12 cellular contexts compared by ENCODE assay signal in genomic region chr7:19677201-19677600, GRCh38.
DNase-seq lines count a peak whose midpoint lies in the region; ATAC-seq and TF ChIP-seq lines count a peak whose summit lies in the region.
"Had no signal": no experiment of that assay in that cellular context is flagged by ENCODE, and none has a peak within 500 bp of the region (broad histone marks: within the 10 kb centered on the region; RNA-seq: fewer than 3 reads in every experiment).

No MANE protein-coding gene starts in this region.

- ATAC-seq in GM18505 (IDR thresholded peaks at IDR 0.05; ENCODE audit: unreplicated experiment), result peak; percentile 79
- peak; percentile 88 for ATAC-seq in HG02610 (IDR thresholded peaks at IDR 0.05; ENCODE audit: unreplicated experiment)
- ATAC-seq: naive thymus-derived CD4-positive, alpha-beta T cell had no signal

- TF ChIP-seq CTCF in astrocyte of the spinal cord (IDR thresholded peaks at IDR 0.05; ENCODE audit: low read depth, low read length), result no peak

- in situ Hi-C loops in astrocyte of the spinal cord (cut with HindIII; ENCODE audit: low sequenced_read_pairs), result no loop called here

- no peak overlapping the region for H3K4me3 ChIP-seq in astrocyte of the spinal cord (ENCODE audit: low read depth, low read length)
- H3K4me3 ChIP-seq: HAP-1 had no signal

- no peak for TF ChIP-seq POLR2A in GM18505 (IDR thresholded peaks at IDR 0.05; ENCODE audit: borderline replicate concordance, extremely low read depth, insufficient read depth, insufficient read length)

- peak; percentile 64 for DNase-seq in KG1 (lab: John Stamatoyannopoulos, UW)
- DNase-seq in astrocyte of the spinal cord (ENCODE audit: low read depth, low spot score), result peak; percentile 24
- no peak for DNase-seq in GOT3 (lab: John Stamatoyannopoulos, UW)
- DNase-seq in activated naive CD4-positive, alpha-beta T cell (lab: John Stamatoyannopoulos, UW), result no peak
- DNase-seq in cortex of kidney (lab: John Stamatoyannopoulos, UW), result no peak
- DNase-seq in AG20443 (ENCODE audit: low spot score), result no peak
- DNase-seq: head of caudate nucleus; naive thymus-derived CD4-positive, alpha-beta T cell; stimulated activated CD4-positive, alpha-beta T cell treated with anti-CD3 and anti-CD28 coated beads, Interleukin-2, amount 100 ng/mL, for 48 hours had no signal

Comparison
In these comparisons a context has a peak if more than half of its experiments do, and no peak if none do; other contexts are left out.
1. DNase-seq: peak in KG1 (single experiment) and astrocyte of the spinal cord (single experiment); none in GOT3 (single experiment), activated naive CD4-positive, alpha-beta T cell (0 of 4), cortex of kidney (single experiment) and AG20443 (single experiment).